ENCODE assay signal across 8 cellular contexts in the genomic region with DNA sequence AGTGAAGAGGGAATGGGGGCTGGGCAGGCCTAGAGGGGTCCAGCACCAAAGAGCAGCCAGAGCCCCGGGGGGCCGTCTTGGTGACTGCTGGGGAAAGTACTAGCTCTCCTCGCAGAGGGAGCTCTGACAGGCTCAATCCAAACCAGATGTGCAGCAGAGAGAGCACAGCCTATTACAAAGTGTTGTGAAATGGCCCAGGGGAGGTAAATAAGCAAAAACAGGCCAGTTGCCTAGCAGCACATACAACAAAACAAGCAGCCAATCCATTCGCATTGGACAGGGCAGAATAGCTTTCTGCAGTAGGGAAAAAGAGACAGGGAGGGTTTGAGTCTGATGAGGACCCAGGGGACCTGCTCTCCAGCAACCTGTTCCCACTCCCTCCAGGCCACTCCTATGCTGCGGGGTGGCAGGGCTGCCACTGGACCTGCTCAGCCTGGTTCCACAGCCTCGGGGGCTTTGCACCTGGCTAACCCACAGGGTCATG.
A peak's percentile ranks its signal among the peaks of the same experiment; 100 is the strongest.
DNase-seq lines count a peak whose midpoint lies in the region; ATAC-seq and TF ChIP-seq lines count a peak whose summit lies in the region.

No MANE protein-coding gene starts in this region.

- no peak overlapping the region for H3K56ac ChIP-seq in mesendoderm (ENCODE audit: low read length)

- no peak overlapping the region for H3K23ac ChIP-seq in mesendoderm (ENCODE audit: low read length)

- WGBS in mesendoderm (ENCODE audit: extremely low coverage, insufficient coverage, low lambda C conversion rate): no CpG with 5 or more reads among the region's 6 CpGs

- H3K9ac ChIP-seq in mesendoderm (ENCODE audit: low read length): no peak overlapping the region
- H3K9ac ChIP-seq in MM.1S (ENCODE audit: low read length): no peak overlapping the region

- H3K36me3 ChIP-seq in mesendoderm (ENCODE audit: control insufficient read depth, insufficient read depth, low read length): no peaks in the 10 kb centered on the region
- no peaks in the 10 kb centered on the region for H3K36me3 ChIP-seq in MM.1S (replicated peaks; ENCODE audit: insufficient read depth, low read length)

- no peaks in the 10 kb centered on the region for H3K9me2 ChIP-seq in MM.1S (replicated peaks; ENCODE audit: insufficient read depth, low read length)

- H3F3A ChIP-seq in MM.1S (ENCODE audit: insufficient read depth, low read length): no peaks in the 10 kb centered on the region

- DNase-seq in AG04449 (ENCODE audit: low read depth, low spot score): peak; percentile 88
- peak; percentile 81 for DNase-seq in M059J (ENCODE audit: low read depth)
- peak; percentile 92 for DNase-seq in coronary artery (ENCODE audit: low spot score)
- DNase-seq in mesendoderm: peak; percentile 88
- DNase-seq in MM.1S: no peak
- DNase-seq in activated CD8-positive, alpha-beta memory T cell treated with anti-CD3 and anti-CD28 coated beads, Interleukin-2, amount 50 U/mL, for 4 hours: no peak
- no peak for DNase-seq in stimulated activated CD4-positive, alpha-beta T cell treated with anti-CD3 and anti-CD28 coated beads, Interleukin-4, amount 100 ng/mL, for 1 hour

- TF ChIP-seq CTCF in AG04449 (IDR thresholded peaks at IDR 0.05; ENCODE audit: insufficient read depth, low read length, missing control alignments) (no peak), coronary artery (IDR thresholded peaks at IDR 0.05) (no peak), MM.1S (IDR thresholded peaks at IDR 0.05; ENCODE audit: low read length) (no peak)

- H3K18ac ChIP-seq in mesendoderm (ENCODE audit: low read length): no peak overlapping the region

- peak overlapping the region; percentile 60 to 85 for H3K27ac ChIP-seq in coronary artery
- H3K27ac ChIP-seq in mesendoderm (ENCODE audit: low read depth, low read length): no peak overlapping the region
- H3K27ac ChIP-seq in MM.1S (ENCODE audit: low read length): no peak overlapping the region

- CTCF ChIA-PET in AG04449 (lab: Yijun Ruan, JAX): no interaction called here

- H3K4ac ChIP-seq in mesendoderm (ENCODE audit: low read depth, low read length): no peak overlapping the region

- no peak for ATAC-seq in HG02610 (IDR thresholded peaks at IDR 0.05; ENCODE audit: unreplicated experiment)

- H3K27me3 ChIP-seq in mesendoderm (ENCODE audit: insufficient read depth, low read length, poor library complexity) (no peaks in the 10 kb centered on the region), MM.1S (replicated peaks; ENCODE audit: insufficient read depth, low read length) (no peaks in the 10 kb centered on the region)

- no peak overlapping the region for H2BK5ac ChIP-seq in mesendoderm (ENCODE audit: low read length)

- H4K5ac ChIP-seq in mesendoderm (ENCODE audit: low read length): no peak overlapping the region

- no peaks in the 10 kb centered on the region for H3K9me3 ChIP-seq in MM.1S (replicated peaks; ENCODE audit: insufficient read depth, low read length)

- H3K4me1 ChIP-seq in mesendoderm (ENCODE audit: control insufficient read depth, low read depth, low read length) (peaks cover 2% of the 10 kb centered on the region), MM.1S (ENCODE audit: low read length) (peaks cover 11% of the 10 kb centered on the region; the same call in 1 of the 2 replicates)

- no peaks in the 10 kb centered on the region for H4K20me1 ChIP-seq in MM.1S (ENCODE audit: insufficient read depth, low read length)

- H2AFZ ChIP-seq in MM.1S (ENCODE audit: low read length): no peak overlapping the region

- no peak overlapping the region for H2BK120ac ChIP-seq in mesendoderm (ENCODE audit: low read depth, low read length)

- H3K4me3 ChIP-seq in AG04449 (ENCODE audit: low read depth, low read length) (no peak overlapping the region), coronary artery (peak overlapping the region; percentile 33), mesendoderm (ENCODE audit: low read length) (no peak overlapping the region), MM.1S (ENCODE audit: low read length) (no peak overlapping the region)

- no peak overlapping the region for H2AK5ac ChIP-seq in mesendoderm (ENCODE audit: low read length)

- H3K79me1 ChIP-seq in mesendoderm (ENCODE audit: low read length): no peaks in the 10 kb centered on the region

- no peak overlapping the region for H3K4me2 ChIP-seq in mesendoderm (ENCODE audit: low read length)
- H3K4me2 ChIP-seq in MM.1S (ENCODE audit: low read depth, low read length): no peak overlapping the region

- no peak overlapping the region for H2BK15ac ChIP-seq in mesendoderm (replicated peaks; ENCODE audit: low read depth)

- POLR2A ChIA-PET in AG04449 (lab: Yijun Ruan, JAX): no interaction called here

- no peak overlapping the region for H4K8ac ChIP-seq in mesendoderm (ENCODE audit: low read depth, low read length)

- H3K79me2 ChIP-seq in mesendoderm (ENCODE audit: control insufficient read depth, insufficient read depth, low read length): no peaks in the 10 kb centered on the region
- H3K79me2 ChIP-seq in MM.1S (ENCODE audit: low read length): no peaks in the 10 kb centered on the region

Comparison
In these comparisons a context has a peak if more than half of its experiments do, and no peak if none do; other contexts are left out.
1. DNase-seq: peak in AG04449 (single experiment), M059J (single experiment), coronary artery (single experiment) and mesendoderm (single experiment); none in MM.1S (single experiment), activated CD8-positive, alpha-beta memory T cell treated with anti-CD3 and anti-CD28 coated beads, Interleukin-2, amount 50 U/mL, for 4 hours (single experiment) and stimulated activated CD4-positive, alpha-beta T cell treated with anti-CD3 and anti-CD28 coated beads, Interleukin-4, amount 100 ng/mL, for 1 hour (single experiment).
2. H3K27ac ChIP-seq: peak in coronary artery (2 of 2); none in mesendoderm (single experiment) and MM.1S (single experiment).